In the genomic region with DNA sequence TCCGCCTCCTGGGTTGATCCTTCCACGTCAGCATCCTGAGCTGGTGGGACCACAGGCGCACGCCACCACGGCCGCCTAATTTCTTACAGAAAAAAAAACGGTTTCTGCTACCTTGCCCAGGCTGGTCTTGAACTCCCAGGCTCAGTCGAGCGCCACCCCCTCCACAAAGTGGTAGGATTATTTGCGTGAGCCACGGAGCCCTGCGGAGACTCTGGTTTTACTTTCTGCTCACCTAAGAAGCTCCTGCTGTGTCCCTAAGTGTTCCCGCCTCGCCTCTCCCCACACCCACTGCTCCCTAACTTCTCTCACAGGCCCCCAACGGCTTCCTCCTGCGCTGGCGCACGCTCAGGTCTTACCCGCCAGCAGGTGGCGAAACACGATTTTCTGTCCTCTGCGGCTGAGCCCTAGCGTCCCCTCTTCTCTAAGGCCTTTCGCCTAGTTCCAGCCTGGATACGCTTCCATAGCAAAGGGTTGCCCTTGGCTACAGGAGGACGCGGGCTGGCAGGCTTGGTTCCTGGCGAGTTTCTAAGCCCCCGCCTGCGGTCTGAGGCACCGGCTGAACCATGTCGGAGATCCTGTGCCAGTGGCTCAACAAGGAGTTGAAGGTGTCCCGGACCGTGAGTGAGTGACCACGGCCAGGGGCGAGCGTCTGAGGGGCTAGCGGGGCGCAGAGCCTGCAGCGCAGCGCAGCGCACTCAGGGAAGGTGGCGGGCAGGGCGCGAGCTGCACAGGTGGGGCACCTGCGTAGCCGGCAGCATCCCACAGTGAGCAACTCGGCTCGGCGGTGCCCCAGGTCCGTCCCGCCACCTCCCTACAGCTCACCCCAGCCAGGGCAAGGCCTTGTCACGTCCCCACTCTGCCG, we compare ENCODE assay signal across 1 cellular context.
TF ChIP-seq lines count a peak whose summit lies in the region.

A gene with protein sequence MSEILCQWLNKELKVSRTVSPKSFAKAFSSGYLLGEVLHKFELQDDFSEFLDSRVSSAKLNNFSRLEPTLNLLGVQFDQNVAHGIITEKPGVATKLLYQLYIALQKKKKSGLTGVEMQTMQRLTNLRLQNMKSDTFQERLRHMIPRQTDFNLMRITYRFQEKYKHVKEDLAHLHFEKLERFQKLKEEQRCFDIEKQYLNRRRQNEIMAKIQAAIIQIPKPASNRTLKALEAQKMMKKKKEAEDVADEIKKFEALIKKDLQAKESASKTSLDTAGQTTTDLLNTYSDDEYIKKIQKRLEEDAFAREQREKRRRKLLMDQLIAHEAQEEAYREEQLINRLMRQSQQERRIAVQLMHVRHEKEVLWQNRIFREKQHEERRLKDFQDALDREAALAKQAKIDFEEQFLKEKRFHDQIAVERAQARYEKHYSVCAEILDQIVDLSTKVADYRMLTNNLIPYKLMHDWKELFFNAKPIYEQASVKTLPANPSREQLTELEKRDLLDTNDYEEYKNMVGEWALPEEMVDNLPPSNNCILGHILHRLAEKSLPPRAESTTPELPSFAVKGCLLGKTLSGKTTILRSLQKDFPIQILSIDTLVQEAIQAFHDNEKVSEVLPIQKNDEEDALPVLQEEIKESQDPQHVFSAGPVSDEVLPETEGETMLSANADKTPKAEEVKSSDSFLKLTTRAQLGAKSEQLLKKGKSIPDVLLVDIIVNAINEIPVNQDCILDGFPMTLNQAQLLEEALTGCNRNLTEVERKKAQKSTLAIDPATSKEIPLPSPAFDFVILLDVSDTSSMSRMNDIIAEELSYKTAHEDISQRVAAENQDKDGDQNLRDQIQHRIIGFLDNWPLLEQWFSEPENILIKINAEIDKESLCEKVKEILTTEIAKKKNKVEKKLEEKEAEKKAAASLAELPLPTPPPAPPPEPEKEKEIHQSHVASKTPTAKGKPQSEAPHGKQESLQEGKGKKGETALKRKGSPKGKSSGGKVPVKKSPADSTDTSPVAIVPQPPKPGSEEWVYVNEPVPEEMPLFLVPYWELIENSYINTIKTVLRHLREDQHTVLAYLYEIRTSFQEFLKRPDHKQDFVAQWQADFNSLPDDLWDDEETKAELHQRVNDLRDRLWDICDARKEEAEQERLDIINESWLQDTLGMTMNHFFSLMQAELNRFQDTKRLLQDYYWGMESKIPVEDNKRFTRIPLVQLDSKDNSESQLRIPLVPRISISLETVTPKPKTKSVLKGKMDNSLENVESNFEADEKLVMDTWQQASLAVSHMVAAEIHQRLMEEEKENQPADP (N-terminal part only) (plus strand): TSS at position 429 of the 862 bp plus-strand sequence. CDS start 135 bp downstream, at position 564.

TF ChIP-seq in H1, 55 proteins besides CTCF, POLR2A, EP300 and RAD21 (continued from another document):
- no peak for TF ChIP-seq GTF2F1 (IDR thresholded peaks at IDR 0.05; ENCODE audit: borderline replicate concordance, low read depth, low read length)
- peak; percentile 96 for TF ChIP-seq SAP30 (IDR thresholded peaks at IDR 0.05; ENCODE audit: insufficient read depth, insufficient replicate concordance, low read length)
- peak; percentile 64 for TF ChIP-seq ASH2L (IDR thresholded peaks at IDR 0.05; ENCODE audit: low read length)
- 0 out of 2 replicates have a peak, but pooled peaks have one; percentile 8 for TF ChIP-seq NRF1 (IDR thresholded peaks at IDR 0.05; ENCODE audit: low read depth, low read length)
- no peak for TF ChIP-seq RFX5 (IDR thresholded peaks at IDR 0.05; ENCODE audit: borderline replicate concordance, low read depth, low read length)
- TF ChIP-seq TAF1 (IDR thresholded peaks at IDR 0.05; ENCODE audit: low read depth, low read length) = no peak
- TF ChIP-seq SP2 (IDR thresholded peaks at IDR 0.05; ENCODE audit: low read length) = no peak
- no peak for TF ChIP-seq CREB1 (IDR thresholded peaks at IDR 0.05)
- TF ChIP-seq, protein P1, sequence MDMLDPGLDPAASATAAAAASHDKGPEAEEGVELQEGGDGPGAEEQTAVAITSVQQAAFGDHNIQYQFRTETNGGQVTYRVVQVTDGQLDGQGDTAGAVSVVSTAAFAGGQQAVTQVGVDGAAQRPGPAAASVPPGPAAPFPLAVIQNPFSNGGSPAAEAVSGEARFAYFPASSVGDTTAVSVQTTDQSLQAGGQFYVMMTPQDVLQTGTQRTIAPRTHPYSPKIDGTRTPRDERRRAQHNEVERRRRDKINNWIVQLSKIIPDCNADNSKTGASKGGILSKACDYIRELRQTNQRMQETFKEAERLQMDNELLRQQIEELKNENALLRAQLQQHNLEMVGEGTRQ (IDR thresholded peaks at IDR 0.05; ENCODE audit: low read length) = no peak
- TF ChIP-seq GABPA (IDR thresholded peaks at IDR 0.05; ENCODE audit: borderline replicate concordance, insufficient read depth, low read length) = no peak
- TF ChIP-seq CTBP2 (IDR thresholded peaks at IDR 0.05; ENCODE audit: borderline replicate concordance, insufficient read depth, insufficient read length, low read length) = no peak
- no peak for TF ChIP-seq SRF (IDR thresholded peaks at IDR 0.05; ENCODE audit: low read depth, low read length)
- peak; percentile 72 for TF ChIP-seq NANOG (IDR thresholded peaks at IDR 0.05; ENCODE audit: insufficient read depth, low read depth, low read length, poor library complexity, severe bottlenecking)
- no peak for TF ChIP-seq MAFK (IDR thresholded peaks at IDR 0.05; ENCODE audit: low read depth, low read length)
- TF ChIP-seq KDM5A (IDR thresholded peaks at IDR 0.05; ENCODE audit: low read length) = no peak
- TF ChIP-seq PHF8 (conservative IDR thresholded peaks at IDR 0.05; ENCODE audit: low read depth, low read length) = no peak; the same call in 1 of the 2 replicates
- TF ChIP-seq, protein P2, sequence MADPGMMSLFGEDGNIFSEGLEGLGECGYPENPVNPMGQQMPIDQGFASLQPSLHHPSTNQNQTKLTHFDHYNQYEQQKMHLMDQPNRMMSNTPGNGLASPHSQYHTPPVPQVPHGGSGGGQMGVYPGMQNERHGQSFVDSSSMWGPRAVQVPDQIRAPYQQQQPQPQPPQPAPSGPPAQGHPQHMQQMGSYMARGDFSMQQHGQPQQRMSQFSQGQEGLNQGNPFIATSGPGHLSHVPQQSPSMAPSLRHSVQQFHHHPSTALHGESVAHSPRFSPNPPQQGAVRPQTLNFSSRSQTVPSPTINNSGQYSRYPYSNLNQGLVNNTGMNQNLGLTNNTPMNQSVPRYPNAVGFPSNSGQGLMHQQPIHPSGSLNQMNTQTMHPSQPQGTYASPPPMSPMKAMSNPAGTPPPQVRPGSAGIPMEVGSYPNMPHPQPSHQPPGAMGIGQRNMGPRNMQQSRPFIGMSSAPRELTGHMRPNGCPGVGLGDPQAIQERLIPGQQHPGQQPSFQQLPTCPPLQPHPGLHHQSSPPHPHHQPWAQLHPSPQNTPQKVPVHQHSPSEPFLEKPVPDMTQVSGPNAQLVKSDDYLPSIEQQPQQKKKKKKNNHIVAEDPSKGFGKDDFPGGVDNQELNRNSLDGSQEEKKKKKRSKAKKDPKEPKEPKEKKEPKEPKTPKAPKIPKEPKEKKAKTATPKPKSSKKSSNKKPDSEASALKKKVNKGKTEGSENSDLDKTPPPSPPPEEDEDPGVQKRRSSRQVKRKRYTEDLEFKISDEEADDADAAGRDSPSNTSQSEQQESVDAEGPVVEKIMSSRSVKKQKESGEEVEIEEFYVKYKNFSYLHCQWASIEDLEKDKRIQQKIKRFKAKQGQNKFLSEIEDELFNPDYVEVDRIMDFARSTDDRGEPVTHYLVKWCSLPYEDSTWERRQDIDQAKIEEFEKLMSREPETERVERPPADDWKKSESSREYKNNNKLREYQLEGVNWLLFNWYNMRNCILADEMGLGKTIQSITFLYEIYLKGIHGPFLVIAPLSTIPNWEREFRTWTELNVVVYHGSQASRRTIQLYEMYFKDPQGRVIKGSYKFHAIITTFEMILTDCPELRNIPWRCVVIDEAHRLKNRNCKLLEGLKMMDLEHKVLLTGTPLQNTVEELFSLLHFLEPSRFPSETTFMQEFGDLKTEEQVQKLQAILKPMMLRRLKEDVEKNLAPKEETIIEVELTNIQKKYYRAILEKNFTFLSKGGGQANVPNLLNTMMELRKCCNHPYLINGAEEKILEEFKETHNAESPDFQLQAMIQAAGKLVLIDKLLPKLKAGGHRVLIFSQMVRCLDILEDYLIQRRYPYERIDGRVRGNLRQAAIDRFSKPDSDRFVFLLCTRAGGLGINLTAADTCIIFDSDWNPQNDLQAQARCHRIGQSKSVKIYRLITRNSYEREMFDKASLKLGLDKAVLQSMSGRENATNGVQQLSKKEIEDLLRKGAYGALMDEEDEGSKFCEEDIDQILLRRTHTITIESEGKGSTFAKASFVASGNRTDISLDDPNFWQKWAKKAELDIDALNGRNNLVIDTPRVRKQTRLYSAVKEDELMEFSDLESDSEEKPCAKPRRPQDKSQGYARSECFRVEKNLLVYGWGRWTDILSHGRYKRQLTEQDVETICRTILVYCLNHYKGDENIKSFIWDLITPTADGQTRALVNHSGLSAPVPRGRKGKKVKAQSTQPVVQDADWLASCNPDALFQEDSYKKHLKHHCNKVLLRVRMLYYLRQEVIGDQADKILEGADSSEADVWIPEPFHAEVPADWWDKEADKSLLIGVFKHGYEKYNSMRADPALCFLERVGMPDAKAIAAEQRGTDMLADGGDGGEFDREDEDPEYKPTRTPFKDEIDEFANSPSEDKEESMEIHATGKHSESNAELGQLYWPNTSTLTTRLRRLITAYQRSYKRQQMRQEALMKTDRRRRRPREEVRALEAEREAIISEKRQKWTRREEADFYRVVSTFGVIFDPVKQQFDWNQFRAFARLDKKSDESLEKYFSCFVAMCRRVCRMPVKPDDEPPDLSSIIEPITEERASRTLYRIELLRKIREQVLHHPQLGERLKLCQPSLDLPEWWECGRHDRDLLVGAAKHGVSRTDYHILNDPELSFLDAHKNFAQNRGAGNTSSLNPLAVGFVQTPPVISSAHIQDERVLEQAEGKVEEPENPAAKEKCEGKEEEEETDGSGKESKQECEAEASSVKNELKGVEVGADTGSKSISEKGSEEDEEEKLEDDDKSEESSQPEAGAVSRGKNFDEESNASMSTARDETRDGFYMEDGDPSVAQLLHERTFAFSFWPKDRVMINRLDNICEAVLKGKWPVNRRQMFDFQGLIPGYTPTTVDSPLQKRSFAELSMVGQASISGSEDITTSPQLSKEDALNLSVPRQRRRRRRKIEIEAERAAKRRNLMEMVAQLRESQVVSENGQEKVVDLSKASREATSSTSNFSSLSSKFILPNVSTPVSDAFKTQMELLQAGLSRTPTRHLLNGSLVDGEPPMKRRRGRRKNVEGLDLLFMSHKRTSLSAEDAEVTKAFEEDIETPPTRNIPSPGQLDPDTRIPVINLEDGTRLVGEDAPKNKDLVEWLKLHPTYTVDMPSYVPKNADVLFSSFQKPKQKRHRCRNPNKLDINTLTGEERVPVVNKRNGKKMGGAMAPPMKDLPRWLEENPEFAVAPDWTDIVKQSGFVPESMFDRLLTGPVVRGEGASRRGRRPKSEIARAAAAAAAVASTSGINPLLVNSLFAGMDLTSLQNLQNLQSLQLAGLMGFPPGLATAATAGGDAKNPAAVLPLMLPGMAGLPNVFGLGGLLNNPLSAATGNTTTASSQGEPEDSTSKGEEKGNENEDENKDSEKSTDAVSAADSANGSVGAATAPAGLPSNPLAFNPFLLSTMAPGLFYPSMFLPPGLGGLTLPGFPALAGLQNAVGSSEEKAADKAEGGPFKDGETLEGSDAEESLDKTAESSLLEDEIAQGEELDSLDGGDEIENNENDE (IDR thresholded peaks at IDR 0.05; ENCODE audit: insufficient replicate concordance, low read length) = no peak
- TF ChIP-seq EGR1 (IDR thresholded peaks at IDR 0.05; ENCODE audit: borderline replicate concordance, low read depth, low read length) = peak; percentile 38; the same call in 1 of the 2 replicates
- TF ChIP-seq, protein P3, sequence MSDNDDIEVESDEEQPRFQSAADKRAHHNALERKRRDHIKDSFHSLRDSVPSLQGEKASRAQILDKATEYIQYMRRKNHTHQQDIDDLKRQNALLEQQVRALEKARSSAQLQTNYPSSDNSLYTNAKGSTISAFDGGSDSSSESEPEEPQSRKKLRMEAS (IDR thresholded peaks at IDR 0.05) = peak; percentile 28
- no peak; the same call in 1 of the 2 replicates for TF ChIP-seq BACH1 (IDR thresholded peaks at IDR 0.05; ENCODE audit: low read length)
- TF ChIP-seq POLR2AphosphoS5 (IDR thresholded peaks at IDR 0.05; ENCODE audit: low read depth, low read length) = peak; percentile 70; the same call in 1 of the 2 replicates
- TF ChIP-seq, protein P4, sequence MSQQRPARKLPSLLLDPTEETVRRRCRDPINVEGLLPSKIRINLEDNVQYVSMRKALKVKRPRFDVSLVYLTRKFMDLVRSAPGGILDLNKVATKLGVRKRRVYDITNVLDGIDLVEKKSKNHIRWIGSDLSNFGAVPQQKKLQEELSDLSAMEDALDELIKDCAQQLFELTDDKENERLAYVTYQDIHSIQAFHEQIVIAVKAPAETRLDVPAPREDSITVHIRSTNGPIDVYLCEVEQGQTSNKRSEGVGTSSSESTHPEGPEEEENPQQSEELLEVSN (IDR thresholded peaks at IDR 0.05) = no peak; the same call in 1 of the 2 replicates
- peak; percentile 76 to 93; a peak in 2 of 4 replicates for TF ChIP-seq HDAC2 (IDR thresholded peaks at IDR 0.05; ENCODE audit: borderline replicate concordance in 1 of 2, low read depth in 2 of 2, low read length in 2 of 2)
- peak; percentile 90 to 99 for TF ChIP-seq SIN3A (conservative IDR thresholded peaks at IDR 0.05 in 1 of 2, IDR thresholded peaks at IDR 0.05 in 1 of 2; ENCODE audit: low read depth in 1 of 2, low read length in 2 of 2)
- no peak for TF ChIP-seq CHD1 (IDR thresholded peaks at IDR 0.05; ENCODE audit: low read depth, low read length)
- peak; percentile 72 for TF ChIP-seq KDM1A (IDR thresholded peaks at IDR 0.05; ENCODE audit: borderline replicate concordance, low read length)
- no peak for TF ChIP-seq CEBPB (IDR thresholded peaks at IDR 0.05; ENCODE audit: low read depth, low read length)
- no peak for TF ChIP-seq TEAD4 (IDR thresholded peaks at IDR 0.05; ENCODE audit: low read depth, low read length)
- TF ChIP-seq JUND (IDR thresholded peaks at IDR 0.05; ENCODE audit: low read length) = 0 out of 2 replicates have a peak, but pooled peaks have one; percentile 29
- TF ChIP-seq TCF12 (IDR thresholded peaks at IDR 0.05; ENCODE audit: low read depth, low read length) = 0 out of 2 replicates have a peak, but pooled peaks have one; percentile 39
- no peak for TF ChIP-seq ZNF274 (IDR thresholded peaks at IDR 0.05; ENCODE audit: borderline replicate concordance, extremely low read depth, low read length)
- TF ChIP-seq, protein P5, sequence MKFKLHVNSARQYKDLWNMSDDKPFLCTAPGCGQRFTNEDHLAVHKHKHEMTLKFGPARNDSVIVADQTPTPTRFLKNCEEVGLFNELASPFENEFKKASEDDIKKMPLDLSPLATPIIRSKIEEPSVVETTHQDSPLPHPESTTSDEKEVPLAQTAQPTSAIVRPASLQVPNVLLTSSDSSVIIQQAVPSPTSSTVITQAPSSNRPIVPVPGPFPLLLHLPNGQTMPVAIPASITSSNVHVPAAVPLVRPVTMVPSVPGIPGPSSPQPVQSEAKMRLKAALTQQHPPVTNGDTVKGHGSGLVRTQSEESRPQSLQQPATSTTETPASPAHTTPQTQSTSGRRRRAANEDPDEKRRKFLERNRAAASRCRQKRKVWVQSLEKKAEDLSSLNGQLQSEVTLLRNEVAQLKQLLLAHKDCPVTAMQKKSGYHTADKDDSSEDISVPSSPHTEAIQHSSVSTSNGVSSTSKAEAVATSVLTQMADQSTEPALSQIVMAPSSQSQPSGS (IDR thresholded peaks at IDR 0.05; ENCODE audit: low read length) = no peak
- no peak for TF ChIP-seq SP4 (IDR thresholded peaks at IDR 0.05; ENCODE audit: low read length)
- TF ChIP-seq KDM4A (IDR thresholded peaks at IDR 0.05; ENCODE audit: low read depth, low read length, severe bottlenecking) = peak; percentile 81
TF ChIP-seq in H1: peak in this region for 15.
